In the genomic region with DNA sequence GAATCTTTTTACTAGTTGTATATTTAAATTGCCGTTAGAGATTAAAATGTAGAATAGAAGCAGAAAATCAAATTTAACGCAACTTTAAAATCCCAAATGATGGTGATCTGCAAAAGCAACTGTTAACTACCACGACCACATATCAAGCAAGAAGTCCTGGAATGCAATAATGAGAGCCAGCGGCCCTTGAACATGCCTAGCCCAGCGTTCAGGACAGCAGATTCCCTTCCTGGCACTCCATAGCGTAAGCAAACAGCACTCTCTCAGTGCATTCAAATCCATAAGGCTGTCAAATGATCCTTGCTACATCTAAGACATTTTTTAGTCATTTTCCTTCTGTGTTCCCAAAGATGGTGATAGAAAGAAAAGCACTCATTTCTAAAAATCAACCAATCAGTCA, we compare ENCODE assay signal across 29 cellular contexts. TPM values are rescaled to one million over a fixed set of nuclear protein-coding genes. Genes with fewer than 3 reads are reported as not detected.
DNase-seq lines count a peak whose midpoint lies in the region; ATAC-seq and TF ChIP-seq lines count a peak whose summit lies in the region.
"Had no signal": no experiment of that assay in that cellular context is flagged by ENCODE, and none has a peak within 500 bp of the region (broad histone marks: within the 10 kb centered on the region; RNA-seq: fewer than 3 reads in every experiment).

No MANE protein-coding gene starts in this region.

- H3K27me3 Mint-ChIP-seq in neural crest cell (ENCODE audit: low read depth) = peaks cover 9% of the 10 kb centered on the region

- H3K4me3 ChIP-seq in gastroesophageal sphincter = no peak overlapping the region
- H3K4me3 ChIP-seq: A549, HAP-1, Peyer's patch had no signal

- no peaks in the 10 kb centered on the region for H3K27me3 ChIP-seq in gastroesophageal sphincter
- H3K27me3 ChIP-seq: Peyer's patch had no signal

- ATAC-seq in gastroesophageal sphincter = no peak
- ATAC-seq in HG03175 (IDR thresholded peaks at IDR 0.05; ENCODE audit: unreplicated experiment) = no peak
- ATAC-seq: A549 had no signal

- no peaks in the 10 kb centered on the region for H3K36me3 Mint-ChIP-seq in neural crest cell (ENCODE audit: low read depth)
- H3K36me3 Mint-ChIP-seq: CD8-positive, alpha-beta memory T cell had no signal

- no peaks in the 10 kb centered on the region for H3K9me3 Mint-ChIP-seq in neural crest cell

- peak overlapping the region in 3 of 4 donors; percentile 21 to 77 (median 33) for H3K27ac ChIP-seq in gastroesophageal sphincter
- H3K27ac ChIP-seq: A549 had no signal

- no peak for TF ChIP-seq POLR2A in gastroesophageal sphincter (IDR thresholded peaks at IDR 0.05)

- 33 to 59% methylated on average over 4 to 6 of the region's 6 CpGs for WGBS in gastroesophageal sphincter (ENCODE audit: low coverage in 1 of 2), 2 donors

- no peak overlapping the region for H3K4me3 Mint-ChIP-seq in neural crest cell
- H3K4me3 Mint-ChIP-seq: CD8-positive, alpha-beta memory T cell; HFFc6 had no signal

- TF ChIP-seq EP300 in gastroesophageal sphincter (IDR thresholded peaks at IDR 0.05) = no peak

- peaks cover 0 to 92% (median 14%) of the 10 kb centered on the region in 3 donors for H3K4me1 ChIP-seq in gastroesophageal sphincter
- H3K4me1 ChIP-seq: HAP-1 had no signal

- H3K4me1 Mint-ChIP-seq in neural crest cell = peaks cover 10% of the 10 kb centered on the region
- H3K4me1 Mint-ChIP-seq: CD8-positive, alpha-beta memory T cell had no signal

- peaks cover 0 to 20% of the 10 kb centered on the region in 2 donors for H3K36me3 ChIP-seq in gastroesophageal sphincter
- H3K36me3 ChIP-seq: HAP-1, Peyer's patch had no signal

- no peaks in the 10 kb centered on the region for H3K9me3 ChIP-seq in gastroesophageal sphincter
- H3K9me3 ChIP-seq: A549, HAP-1, Peyer's patch, SK-N-SH had no signal

- DNase-seq in astrocyte of the hippocampus (ENCODE audit: low read depth, low spot score) = peak; percentile 52
- DNase-seq in neural crest cell (ENCODE audit: low read depth, low spot score) = no peak
- no peak for DNase-seq in SK-N-DZ (ENCODE audit: low spot score)
- no peak for DNase-seq in SKM-1 treated with dmso at 0.1 percent for 144 hours (lab: John Stamatoyannopoulos, UW; ENCODE audit: unreplicated experiment)
- DNase-seq in HPDE6-E6E7 (ENCODE audit: extremely low spot score) = no peak
- DNase-seq: AML-193; CD8-positive, alpha-beta memory T cell; DMS 273 treated with DMSO at 0.1 percent for 48 hours; DMS79 treated with DMSO at 0.1 percent for 48 hours; GF-D8; GOT3; HFFc6; Karpas-422; NCI-H1092; NCI-H1417 treated with DMSO at 0.1 percent for 48 hours; NCI-H1694 treated with DMSO at 0.1 percent for 48 hours; NCI-H2081 treated with DMSO at 0.1 percent for 48 hours; NCI-H2171; NCI-H226; NCI-H510A; NCI-H69; OCI-M1; SHP77 treated with DMSO at 0.1 percent for 48 hours; SK-N-SH had no signal

- no peak for TF ChIP-seq CTCF in gastroesophageal sphincter (IDR thresholded peaks at IDR 0.05)
- TF ChIP-seq CTCF in neural crest cell (conservative IDR thresholded peaks at IDR 0.05) = no peak

- peak overlapping the region; percentile 52 for H3K27ac Mint-ChIP-seq in neural crest cell (ENCODE audit: unreplicated experiment)
- H3K27ac Mint-ChIP-seq: CD8-positive, alpha-beta memory T cell; HFFc6 had no signal

RNA-seq across cellular contexts. Expression of a gene that starts 48.2 kb away (rescaled TPM):
- total RNA-seq in gastroesophageal sphincter (10 to 100 TPM; 63.5 to 87.5 (median 74.3) TPM), neural crest cell (1.3 and 1.5 TPM in 2 replicates)
- polyA plus RNA-seq in SK-N-DZ (2014; cell fraction: cytosol; rRNA removed) = 21.7 and 24.0 TPM in 2 replicates
- polyA plus RNA-seq in SK-N-DZ (2014; cell fraction: nucleus; rRNA removed) = 25.8 and 46.5 TPM in 2 replicates
- polyA plus RNA-seq: CD8-positive, alpha-beta memory T cell had no signal

Comparison
In these comparisons a context has a peak if more than half of its experiments do, and no peak if none do; other contexts are left out.
1. RNA of a gene that starts 48.2 kb away (total RNA-seq): 63.5 to 87.5 TPM in gastroesophageal sphincter; 1.3 to 1.5 TPM in neural crest cell; every median in the first group is over 10 times any median in the second.